ENCODE assay signal across 12 cellular contexts in the genomic region with DNA sequence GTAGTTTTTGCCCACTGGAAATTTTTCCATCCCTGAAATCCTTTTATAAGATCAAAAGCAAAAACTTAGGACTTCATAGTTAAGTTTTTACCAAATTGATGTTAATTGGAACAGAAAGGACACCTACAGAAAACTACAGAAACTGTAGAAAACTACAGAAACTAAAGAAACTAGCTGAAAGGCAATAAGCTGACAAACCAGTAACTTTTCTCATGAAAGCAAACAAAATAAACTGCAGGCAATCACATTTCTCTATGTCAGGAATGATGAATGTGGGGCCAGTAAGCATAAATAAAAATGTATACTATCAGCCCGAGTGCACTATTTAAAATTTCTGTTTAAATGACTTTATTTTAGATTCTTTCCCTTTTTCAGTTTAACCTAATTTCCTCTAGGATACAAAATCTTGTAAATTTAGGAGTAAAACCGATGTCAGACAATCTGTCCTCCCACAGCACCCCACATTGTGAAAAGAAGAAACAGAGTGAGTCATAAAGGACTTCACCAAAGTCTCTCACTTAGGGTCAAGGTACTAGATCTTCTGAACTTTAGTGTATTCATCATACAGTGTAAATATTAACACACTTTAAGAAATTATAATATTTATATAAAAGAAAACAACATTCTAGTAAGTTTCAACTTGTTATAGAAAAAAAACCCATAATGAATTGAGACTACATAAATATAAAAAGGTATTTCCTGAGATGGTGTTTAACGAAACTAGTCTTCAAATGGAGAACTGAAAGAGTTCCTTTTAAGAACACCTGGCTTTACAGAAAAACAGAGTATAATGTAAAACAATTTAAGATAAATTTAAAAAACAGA. TPM values are rescaled to one million over a fixed set of nuclear protein-coding genes. Genes with fewer than 3 reads are reported as not detected.
A peak's percentile ranks its signal among the peaks of the same experiment; 100 is the strongest.
DNase-seq lines count a peak whose midpoint lies in the region; ATAC-seq lines count a peak whose summit lies in the region.
"Had no signal": no experiment of that assay in that cellular context is flagged by ENCODE, and none has a peak within 500 bp of the region (broad histone marks: within the 10 kb centered on the region; RNA-seq: fewer than 3 reads in every experiment).

No MANE protein-coding gene starts in this region.

- no peak overlapping the region for H3K27ac Mint-ChIP-seq in activated naive CD4-positive, alpha-beta T cell treated with anti-CD3 and anti-CD28 coated beads, Interleukin-2, amount 50 U/mL, for 72 hours
- H3K27ac Mint-ChIP-seq: activated CD4-positive, alpha-beta memory T cell treated with anti-CD3 and anti-CD28 coated beads, Interleukin-2, amount 10 ng/mL, durations not matched to agents 7 days and 5 days had no signal

- 0 out of 2 replicates have a peak overlapping the region, but pooled peaks have one; percentile 11 for H2AFZ ChIP-seq in Karpas-422 (ENCODE audit: low read length)

- H3K36me3 ChIP-seq in Karpas-422 (ENCODE audit: insufficient read depth, low read length) (no peaks in the 10 kb centered on the region), SJCRH30 (peaks cover 58% of the 10 kb centered on the region)

- no peaks in the 10 kb centered on the region for H3K27me3 ChIP-seq in Karpas-422 (ENCODE audit: low read length)
- no peaks in the 10 kb centered on the region for H3K27me3 ChIP-seq in SJCRH30

- H3K36me3 Mint-ChIP-seq in activated naive CD4-positive, alpha-beta T cell treated with anti-CD3 and anti-CD28 coated beads, Interleukin-2, amount 50 U/mL, for 72 hours = peaks cover 0 to 6% of the 10 kb centered on the region in 2 donors

- DNase-seq in NOMO-1 treated with DMSO at 0.1 percent for 48 hours (lab: John Stamatoyannopoulos, UW; ENCODE audit: unreplicated experiment) = peak; percentile 30
- no peak for DNase-seq in NOMO-1 treated with dmso at 0.1 percent for 144 hours (lab: John Stamatoyannopoulos, UW; ENCODE audit: unreplicated experiment)
- DNase-seq in Karpas-422 = no peak
- no peak for DNase-seq in NCI-H2107 treated with DMSO at 0.1 percent for 48 hours (lab: John Stamatoyannopoulos, UW; ENCODE audit: unreplicated experiment)
- no peak for DNase-seq in COLO829 (ENCODE audit: low spot score)
- DNase-seq in activated naive CD4-positive, alpha-beta T cell treated with anti-CD3 and anti-CD28 coated beads, Interleukin-2, amount 50 U/mL, for 72 hours (ENCODE audit: low spot score in 2 of 2) = no peak
- DNase-seq in SJCRH30 = no peak
- DNase-seq: activated CD4-positive, alpha-beta memory T cell treated with anti-CD3 and anti-CD28 coated beads, Interleukin-2, amount 10 ng/mL, durations not matched to agents 7 days and 5 days; KG1 had no signal

- no peaks in the 10 kb centered on the region for H3K9me3 ChIP-seq in Karpas-422 (ENCODE audit: low read length)
- no peaks in the 10 kb centered on the region for H3K9me3 ChIP-seq in SJCRH30 (replicated peaks)

- H3K27ac ChIP-seq in Karpas-422 (ENCODE audit: low read length) (peak overlapping the region; percentile 67), SJCRH30 (no peak overlapping the region)
- H3K27ac ChIP-seq: 22Rv1 had no signal

- peak overlapping the region; percentile 18 for H3K4me2 ChIP-seq in Karpas-422 (ENCODE audit: low read depth, low read length, poor library complexity, severe bottlenecking)
- H3K4me2 ChIP-seq: smooth muscle cell had no signal

- no peaks in the 10 kb centered on the region for H3K9me3 Mint-ChIP-seq in activated naive CD4-positive, alpha-beta T cell treated with anti-CD3 and anti-CD28 coated beads, Interleukin-2, amount 50 U/mL, for 72 hours
- H3K9me3 Mint-ChIP-seq: activated CD4-positive, alpha-beta memory T cell treated with anti-CD3 and anti-CD28 coated beads, Interleukin-2, amount 10 ng/mL, durations not matched to agents 7 days and 5 days had no signal

- no peaks in the 10 kb centered on the region for H3K79me2 ChIP-seq in Karpas-422 (ENCODE audit: low read length)

- ATAC-seq in HG02884 (IDR thresholded peaks at IDR 0.05; ENCODE audit: unreplicated experiment) = peak; percentile 85
- no peak for ATAC-seq in activated naive CD4-positive, alpha-beta T cell treated with anti-CD3 and anti-CD28 coated beads, Interleukin-2, amount 50 U/mL, for 72 hours

- H4K20me1 ChIP-seq in Karpas-422 (ENCODE audit: insufficient read depth, low read depth, low read length) = no peaks in the 10 kb centered on the region

- H3K4me1 ChIP-seq in Karpas-422 (ENCODE audit: low read length) (peaks cover 19% of the 10 kb centered on the region), SJCRH30 (no peaks in the 10 kb centered on the region)

- H3K9ac ChIP-seq in Karpas-422 (ENCODE audit: low read length) = no peak overlapping the region

- H3K9me2 ChIP-seq in Karpas-422 (replicated peaks; ENCODE audit: insufficient read depth, low read length) = no peaks in the 10 kb centered on the region

- H3K4me3 ChIP-seq in Karpas-422 (ENCODE audit: low read length) = no peak overlapping the region
- no peak overlapping the region for H3K4me3 ChIP-seq in SJCRH30
- H3K4me3 ChIP-seq: smooth muscle cell had no signal

RNA-seq across cellular contexts. Expression of gene USP40, which starts 46.6 kb away (rescaled TPM):
- total RNA-seq in Karpas-422 (2014; rRNA removed; shearing (Covaris generic); ENCODE audit: low replicate concordance) = 7.9 and 9.5 TPM in 2 replicates
- total RNA-seq in activated naive CD4-positive, alpha-beta T cell treated with anti-CD3 and anti-CD28 coated beads, Interleukin-2, amount 50 U/mL, for 72 hours = 10 to 100 TPM in 1 of 2 donors, 1 to 10 TPM in 1; 5.9 to 22.9 TPM
- 35.0 and 38.4 TPM in 2 replicates for total RNA-seq in SJCRH30 (2014; rRNA removed; shearing (Covaris generic))
